Comparison of ENCODE assay signal across 36 cellular contexts in the genomic region with DNA sequence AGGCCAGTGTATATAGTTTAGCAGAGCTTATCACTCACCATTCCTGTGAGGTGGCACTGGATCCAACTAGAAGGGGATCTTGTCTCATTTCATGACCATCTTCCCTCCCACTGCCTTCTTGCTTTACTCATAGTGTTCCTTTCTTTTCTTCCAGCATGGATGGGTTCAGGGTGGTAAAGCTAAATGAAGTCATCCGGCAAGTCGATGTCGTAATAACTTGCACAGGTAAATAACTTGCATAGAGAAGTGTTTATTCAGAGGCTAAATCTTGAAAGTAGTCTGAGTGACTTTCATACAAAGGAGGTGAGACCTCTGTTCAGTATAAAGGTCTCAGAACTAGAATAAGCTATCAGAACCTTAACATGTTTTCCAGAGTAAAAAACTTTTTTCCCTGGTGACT. TPM values are rescaled to one million over a fixed set of nuclear protein-coding genes. Genes with fewer than 3 reads are reported as not detected.
"Had no signal": no experiment of that assay in that cellular context is flagged by ENCODE, and none has a peak within 500 bp of the region (broad histone marks: within the 10 kb centered on the region; RNA-seq: fewer than 3 reads in every experiment).

No MANE protein-coding gene starts in this region.

- H3K9me3 ChIP-seq: adrenal gland, body of pancreas, MG63, Peyer's patch, SJSA1, SK-N-SH had no signal

- H3K4me2 ChIP-seq: SK-N-SH had no signal

- DNase-seq: activated CD4-positive, alpha-beta memory T cell treated with anti-CD3 and anti-CD28 coated beads, Interleukin-2, amount 10 ng/mL, durations not matched to agents 7 days and 5 days; activated CD4-positive, alpha-beta T cell treated with anti-CD3 and anti-CD28 coated beads for 1 hour; activated CD4-positive, alpha-beta T cell treated with anti-CD3 and anti-CD28 coated beads for 48 hours; activated CD4-positive, CD25-positive, alpha-beta regulatory T cell; activated CD8-positive, alpha-beta memory T cell treated with anti-CD3 and anti-CD28 coated beads for 24 hours; activated CD8-positive, alpha-beta memory T cell treated with anti-CD3 and anti-CD28 coated beads, Interleukin-2, amount 10 ng/mL, durations not matched to agents 7 days and 5 days; activated CD8-positive, alpha-beta memory T cell treated with anti-CD3 and anti-CD28 coated beads, Interleukin-2, amount 50 U/mL, for 48 hours; activated effector memory CD4-positive, alpha-beta T cell treated with anti-CD3 and anti-CD28 coated beads, Interleukin-2, amount 50 U/mL, for 16 hours; activated naive CD4-positive, alpha-beta T cell; activated T-cell treated with anti-CD3 and anti-CD28 coated beads, Interleukin-2, amount 50 U/mL, for 72 hours; adrenal gland; central memory CD4-positive, alpha-beta T cell; Kasumi-1; KG1; MG63; NCI-H1048; NCI-H1105 treated with DMSO at 0.1 percent for 48 hours; NCI-H1436; NCI-H1694; NCI-H1930; NCI-H345; NCI-H524 treated with DMSO at 0.1 percent for 48 hours; Peyer's patch; RPMI8226; SHP77 treated with DMSO at 0.1 percent for 48 hours; SK-N-SH; T-helper 2 cell; T-helper 9 cell; WERI-Rb-1 had no signal

- H3K27ac Mint-ChIP-seq: activated CD4-positive, alpha-beta memory T cell treated with anti-CD3 and anti-CD28 coated beads, Interleukin-2, amount 10 ng/mL, durations not matched to agents 7 days and 5 days; activated CD8-positive, alpha-beta memory T cell treated with anti-CD3 and anti-CD28 coated beads, Interleukin-2, amount 10 ng/mL, durations not matched to agents 7 days and 5 days; activated T-cell treated with anti-CD3 and anti-CD28 coated beads, Interleukin-2, amount 50 U/mL, for 72 hours; activated T-helper 17 cell treated with anti-CD3 and anti-CD28 coated beads, Interleukin-2, amount 50 U/mL, for 72 hours had no signal

- ATAC-seq: activated CD8-positive, alpha-beta memory T cell treated with anti-CD3 and anti-CD28 coated beads, Interleukin-2, amount 10 ng/mL, durations not matched to agents 7 days and 5 days; activated naive CD4-positive, alpha-beta T cell treated with anti-CD3 and anti-CD28 coated beads, Interleukin-2, amount 50 U/mL, for 72 hours; activated T-cell treated with anti-CD3 and anti-CD28 coated beads, Interleukin-2, amount 50 U/mL, for 72 hours; activated T-helper 17 cell treated with anti-CD3 and anti-CD28 coated beads, Interleukin-2, amount 50 U/mL, for 72 hours; body of pancreas had no signal

- H3K27me3 Mint-ChIP-seq: activated CD4-positive, alpha-beta memory T cell treated with anti-CD3 and anti-CD28 coated beads, Interleukin-2, amount 10 ng/mL, durations not matched to agents 7 days and 5 days; activated CD8-positive, alpha-beta memory T cell treated with anti-CD3 and anti-CD28 coated beads, Interleukin-2, amount 10 ng/mL, durations not matched to agents 7 days and 5 days; activated T-helper 17 cell treated with anti-CD3 and anti-CD28 coated beads, Interleukin-2, amount 50 U/mL, for 72 hours had no signal

- H3K27me3 ChIP-seq: adrenal gland, body of pancreas, MG63, Peyer's patch, SJSA1 had no signal

- H3K4me3 Mint-ChIP-seq: activated CD4-positive, alpha-beta memory T cell treated with anti-CD3 and anti-CD28 coated beads, Interleukin-2, amount 10 ng/mL, durations not matched to agents 7 days and 5 days; activated CD8-positive, alpha-beta memory T cell treated with anti-CD3 and anti-CD28 coated beads, Interleukin-2, amount 10 ng/mL, durations not matched to agents 7 days and 5 days; activated T-cell treated with anti-CD3 and anti-CD28 coated beads, Interleukin-2, amount 50 U/mL, for 72 hours; activated T-helper 17 cell treated with anti-CD3 and anti-CD28 coated beads, Interleukin-2, amount 50 U/mL, for 72 hours had no signal

- H3K4me1 ChIP-seq: adrenal gland, body of pancreas, Peyer's patch had no signal

- H3K9ac ChIP-seq: SK-N-SH had no signal

- H3K4me3 ChIP-seq: adrenal gland, body of pancreas, MG63, Peyer's patch, SJSA1 had no signal

- H3K4me1 Mint-ChIP-seq: activated CD4-positive, alpha-beta memory T cell treated with anti-CD3 and anti-CD28 coated beads, Interleukin-2, amount 10 ng/mL, durations not matched to agents 7 days and 5 days; activated CD8-positive, alpha-beta memory T cell treated with anti-CD3 and anti-CD28 coated beads, Interleukin-2, amount 10 ng/mL, durations not matched to agents 7 days and 5 days; activated T-helper 17 cell treated with anti-CD3 and anti-CD28 coated beads, Interleukin-2, amount 50 U/mL, for 72 hours had no signal

- H3K27ac ChIP-seq: body of pancreas, Peyer's patch, SJSA1, WERI-Rb-1 had no signal

- H3K9me3 Mint-ChIP-seq: activated CD4-positive, alpha-beta memory T cell treated with anti-CD3 and anti-CD28 coated beads, Interleukin-2, amount 10 ng/mL, durations not matched to agents 7 days and 5 days; activated naive CD4-positive, alpha-beta T cell treated with anti-CD3 and anti-CD28 coated beads, Interleukin-2, amount 50 U/mL, for 72 hours; activated T-cell treated with anti-CD3 and anti-CD28 coated beads, Interleukin-2, amount 50 U/mL, for 72 hours; activated T-helper 17 cell treated with anti-CD3 and anti-CD28 coated beads, Interleukin-2, amount 50 U/mL, for 72 hours had no signal

- H3K9me2 ChIP-seq: SK-N-SH had no signal

RNA-seq across cellular contexts. Expression of a gene that starts 52.7 kb away (rescaled TPM):
- total RNA-seq: activated CD4-positive, alpha-beta memory T cell treated with anti-CD3 and anti-CD28 coated beads, Interleukin-2, amount 10 ng/mL, durations not matched to agents 7 days and 5 days; activated CD8-positive, alpha-beta memory T cell treated with anti-CD3 and anti-CD28 coated beads, Interleukin-2, amount 10 ng/mL, durations not matched to agents 7 days and 5 days; activated naive CD4-positive, alpha-beta T cell treated with anti-CD3 and anti-CD28 coated beads, Interleukin-2, amount 50 U/mL, for 72 hours; activated T-cell treated with anti-CD3 and anti-CD28 coated beads, Interleukin-2, amount 50 U/mL, for 72 hours; activated T-helper 17 cell treated with anti-CD3 and anti-CD28 coated beads, Interleukin-2, amount 50 U/mL, for 72 hours; adrenal gland; astrocyte; body of pancreas; cerebellum; NCI-H460; Peyer's patch; SJSA1 had no signal
- polyA plus RNA-seq: SK-N-SH had no signal
